Comparison of ENCODE assay signal across 1 cellular context in the genomic region with DNA sequence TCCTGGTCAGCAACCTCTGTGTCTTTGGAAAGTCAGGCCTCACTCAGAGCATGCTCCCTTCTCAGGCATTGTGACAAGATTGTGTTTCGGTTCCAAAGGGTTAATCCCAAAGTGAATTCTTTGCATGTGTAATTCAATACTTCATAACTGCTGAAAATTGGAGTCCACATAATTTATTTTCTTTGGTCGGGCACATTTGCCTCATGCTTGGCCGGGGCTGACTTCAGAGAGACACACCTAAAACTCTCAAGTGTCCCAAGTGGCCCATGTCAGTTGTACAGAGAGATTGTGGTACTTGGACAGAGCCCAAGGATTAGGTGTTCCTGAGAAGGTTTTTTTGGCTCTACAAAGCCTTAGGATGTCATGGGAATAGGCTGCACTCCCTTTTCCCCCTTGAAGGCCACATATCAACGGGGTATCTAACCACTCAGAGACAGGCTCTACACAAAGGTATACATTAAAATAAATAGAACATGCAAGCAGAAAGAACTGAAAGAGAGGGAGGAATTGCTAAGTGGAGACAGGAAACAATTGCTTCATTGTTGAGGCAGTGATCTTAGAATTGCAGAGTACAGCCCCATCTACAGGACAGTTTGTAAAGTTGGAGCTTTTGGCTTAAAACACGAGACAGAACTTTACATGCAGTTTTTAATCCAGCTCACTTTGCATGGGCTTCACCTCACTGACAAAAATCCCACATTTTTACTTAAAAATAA.
TF ChIP-seq lines count a peak whose summit lies in the region.

No MANE protein-coding gene starts in this region.

TF ChIP-seq in HepG2, 621 proteins besides CTCF, POLR2A, EP300 and RAD21 (continued from another document and continues in another):
- TF ChIP-seq EHMT2 (IDR thresholded peaks at IDR 0.05; ENCODE audit: borderline replicate concordance, low read depth, low read length) (no peak; the same call in none of the 2 replicates), ZSCAN9 (CRISPR knock-in tag; IDR thresholded peaks at IDR 0.05; ENCODE audit: borderline replicate concordance) (no peak), REXO4 (CRISPR knock-in tag; IDR thresholded peaks at IDR 0.05; ENCODE audit: borderline replicate concordance) (no peak), ZNF510 (CRISPR knock-in tag; IDR thresholded peaks at IDR 0.05; ENCODE audit: low read depth) (no peak), POLR2AphosphoS5 (IDR thresholded peaks at IDR 0.05; ENCODE audit: low read depth, low read length) (no peak), AGO2 (optimal IDR thresholded peaks at IDR 0.05; ENCODE audit: low read depth, low read length) (no peak), ZNF790 (CRISPR knock-in tag; IDR thresholded peaks at IDR 0.05; ENCODE audit: borderline replicate concordance) (no peak), DNMT3B (CRISPR knock-in tag; conservative IDR thresholded peaks at IDR 0.05) (0 out of 2 replicates have a peak, but pooled peaks have one; percentile 52), EED (CRISPR knock-in tag; IDR thresholded peaks at IDR 0.05) (no peak), YEATS4 (CRISPR knock-in tag; IDR thresholded peaks at IDR 0.05; ENCODE audit: borderline replicate concordance) (0 out of 2 replicates have a peak, but pooled peaks have one; percentile 16), SKI (IDR thresholded peaks at IDR 0.05; ENCODE audit: partially characterized antibody) (no peak), ZNF326 (CRISPR knock-in tag; IDR thresholded peaks at IDR 0.05; ENCODE audit: borderline replicate concordance) (no peak), ATAD3A (CRISPR knock-in tag; IDR thresholded peaks at IDR 0.05) (no peak), ZKSCAN8 (CRISPR knock-in tag; IDR thresholded peaks at IDR 0.05; ENCODE audit: borderline replicate concordance) (peak; percentile 23; the same call in 1 of the 2 replicates), SAFB2 (CRISPR knock-in tag; IDR thresholded peaks at IDR 0.05; ENCODE audit: borderline replicate concordance, low read depth) (no peak), ZNF563 (CRISPR knock-in tag; IDR thresholded peaks at IDR 0.05) (no peak), NFE2L1 (CRISPR knock-in tag; IDR thresholded peaks at IDR 0.05; ENCODE audit: borderline replicate concordance) (no peak), ZSCAN21 (CRISPR knock-in tag; IDR thresholded peaks at IDR 0.05; ENCODE audit: borderline replicate concordance) (no peak), RBFOX2 (IDR thresholded peaks at IDR 0.05; ENCODE audit: low read depth, low read length) (no peak), PRPF4 (IDR thresholded peaks at IDR 0.05; ENCODE audit: low read depth, low read length, poor library complexity, severe bottlenecking) (no peak), SP1 (IDR thresholded peaks at IDR 0.05) (no peak), SP1 (CRISPR knock-in tag; IDR thresholded peaks at IDR 0.05) (no peak), BORCS8-MEF2B (CRISPR knock-in tag; IDR thresholded peaks at IDR 0.05) (no peak), GFI1 (CRISPR knock-in tag; IDR thresholded peaks at IDR 0.05; ENCODE audit: borderline replicate concordance) (no peak), MED1 (CRISPR knock-in tag; IDR thresholded peaks at IDR 0.05) (peak; percentile 44; the same call in 1 of the 2 replicates), NR1H2 (CRISPR knock-in tag; IDR thresholded peaks at IDR 0.05; ENCODE audit: borderline replicate concordance, low read depth) (no peak), ZNF12 (CRISPR knock-in tag; IDR thresholded peaks at IDR 0.05) (no peak), ZNF263 (CRISPR knock-in tag; IDR thresholded peaks at IDR 0.05) (no peak), ZNF670 (CRISPR knock-in tag; IDR thresholded peaks at IDR 0.05; ENCODE audit: borderline replicate concordance) (no peak), HOXA3 (CRISPR knock-in tag; IDR thresholded peaks at IDR 0.05) (no peak), ZNF501 (CRISPR knock-in tag; IDR thresholded peaks at IDR 0.05) (0 out of 2 replicates have a peak, but pooled peaks have one; percentile 39), KDM2A (CRISPR knock-in tag; IDR thresholded peaks at IDR 0.05; ENCODE audit: borderline replicate concordance, low read depth) (no peak)
- TF ChIP-seq, protein P1, sequence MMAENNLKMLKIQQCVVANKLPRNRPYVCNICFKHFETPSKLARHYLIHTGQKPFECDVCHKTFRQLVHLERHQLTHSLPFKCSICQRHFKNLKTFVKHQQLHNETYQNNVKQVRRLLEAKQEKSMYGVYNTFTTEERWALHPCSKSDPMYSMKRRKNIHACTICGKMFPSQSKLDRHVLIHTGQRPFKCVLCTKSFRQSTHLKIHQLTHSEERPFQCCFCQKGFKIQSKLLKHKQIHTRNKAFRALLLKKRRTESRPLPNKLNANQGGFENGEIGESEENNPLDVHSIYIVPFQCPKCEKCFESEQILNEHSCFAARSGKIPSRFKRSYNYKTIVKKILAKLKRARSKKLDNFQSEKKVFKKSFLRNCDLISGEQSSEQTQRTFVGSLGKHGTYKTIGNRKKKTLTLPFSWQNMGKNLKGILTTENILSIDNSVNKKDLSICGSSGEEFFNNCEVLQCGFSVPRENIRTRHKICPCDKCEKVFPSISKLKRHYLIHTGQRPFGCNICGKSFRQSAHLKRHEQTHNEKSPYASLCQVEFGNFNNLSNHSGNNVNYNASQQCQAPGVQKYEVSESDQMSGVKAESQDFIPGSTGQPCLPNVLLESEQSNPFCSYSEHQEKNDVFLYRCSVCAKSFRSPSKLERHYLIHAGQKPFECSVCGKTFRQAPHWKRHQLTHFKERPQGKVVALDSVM (CRISPR knock-in tag; IDR thresholded peaks at IDR 0.05) = no peak
- TF ChIP-seq, protein P2, sequence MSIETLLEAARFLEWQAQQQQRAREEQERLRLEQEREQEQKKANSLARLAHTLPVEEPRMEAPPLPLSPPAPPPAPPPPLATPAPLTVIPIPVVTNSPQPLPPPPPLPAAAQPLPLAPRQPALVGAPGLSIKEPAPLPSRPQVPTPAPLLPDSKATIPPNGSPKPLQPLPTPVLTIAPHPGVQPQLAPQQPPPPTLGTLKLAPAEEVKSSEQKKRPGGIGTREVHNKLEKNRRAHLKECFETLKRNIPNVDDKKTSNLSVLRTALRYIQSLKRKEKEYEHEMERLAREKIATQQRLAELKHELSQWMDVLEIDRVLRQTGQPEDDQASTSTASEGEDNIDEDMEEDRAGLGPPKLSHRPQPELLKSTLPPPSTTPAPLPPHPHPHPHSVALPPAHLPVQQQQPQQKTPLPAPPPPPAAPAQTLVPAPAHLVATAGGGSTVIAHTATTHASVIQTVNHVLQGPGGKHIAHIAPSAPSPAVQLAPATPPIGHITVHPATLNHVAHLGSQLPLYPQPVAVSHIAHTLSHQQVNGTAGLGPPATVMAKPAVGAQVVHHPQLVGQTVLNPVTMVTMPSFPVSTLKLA (IDR thresholded peaks at IDR 0.05) = no peak
- TF ChIP-seq, protein P3, sequence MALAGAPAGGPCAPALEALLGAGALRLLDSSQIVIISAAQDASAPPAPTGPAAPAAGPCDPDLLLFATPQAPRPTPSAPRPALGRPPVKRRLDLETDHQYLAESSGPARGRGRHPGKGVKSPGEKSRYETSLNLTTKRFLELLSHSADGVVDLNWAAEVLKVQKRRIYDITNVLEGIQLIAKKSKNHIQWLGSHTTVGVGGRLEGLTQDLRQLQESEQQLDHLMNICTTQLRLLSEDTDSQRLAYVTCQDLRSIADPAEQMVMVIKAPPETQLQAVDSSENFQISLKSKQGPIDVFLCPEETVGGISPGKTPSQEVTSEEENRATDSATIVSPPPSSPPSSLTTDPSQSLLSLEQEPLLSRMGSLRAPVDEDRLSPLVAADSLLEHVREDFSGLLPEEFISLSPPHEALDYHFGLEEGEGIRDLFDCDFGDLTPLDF (CRISPR knock-in tag; IDR thresholded peaks at IDR 0.05) = 0 out of 2 replicates have a peak, but pooled peaks have one; percentile 31
- TF ChIP-seq, protein P4, sequence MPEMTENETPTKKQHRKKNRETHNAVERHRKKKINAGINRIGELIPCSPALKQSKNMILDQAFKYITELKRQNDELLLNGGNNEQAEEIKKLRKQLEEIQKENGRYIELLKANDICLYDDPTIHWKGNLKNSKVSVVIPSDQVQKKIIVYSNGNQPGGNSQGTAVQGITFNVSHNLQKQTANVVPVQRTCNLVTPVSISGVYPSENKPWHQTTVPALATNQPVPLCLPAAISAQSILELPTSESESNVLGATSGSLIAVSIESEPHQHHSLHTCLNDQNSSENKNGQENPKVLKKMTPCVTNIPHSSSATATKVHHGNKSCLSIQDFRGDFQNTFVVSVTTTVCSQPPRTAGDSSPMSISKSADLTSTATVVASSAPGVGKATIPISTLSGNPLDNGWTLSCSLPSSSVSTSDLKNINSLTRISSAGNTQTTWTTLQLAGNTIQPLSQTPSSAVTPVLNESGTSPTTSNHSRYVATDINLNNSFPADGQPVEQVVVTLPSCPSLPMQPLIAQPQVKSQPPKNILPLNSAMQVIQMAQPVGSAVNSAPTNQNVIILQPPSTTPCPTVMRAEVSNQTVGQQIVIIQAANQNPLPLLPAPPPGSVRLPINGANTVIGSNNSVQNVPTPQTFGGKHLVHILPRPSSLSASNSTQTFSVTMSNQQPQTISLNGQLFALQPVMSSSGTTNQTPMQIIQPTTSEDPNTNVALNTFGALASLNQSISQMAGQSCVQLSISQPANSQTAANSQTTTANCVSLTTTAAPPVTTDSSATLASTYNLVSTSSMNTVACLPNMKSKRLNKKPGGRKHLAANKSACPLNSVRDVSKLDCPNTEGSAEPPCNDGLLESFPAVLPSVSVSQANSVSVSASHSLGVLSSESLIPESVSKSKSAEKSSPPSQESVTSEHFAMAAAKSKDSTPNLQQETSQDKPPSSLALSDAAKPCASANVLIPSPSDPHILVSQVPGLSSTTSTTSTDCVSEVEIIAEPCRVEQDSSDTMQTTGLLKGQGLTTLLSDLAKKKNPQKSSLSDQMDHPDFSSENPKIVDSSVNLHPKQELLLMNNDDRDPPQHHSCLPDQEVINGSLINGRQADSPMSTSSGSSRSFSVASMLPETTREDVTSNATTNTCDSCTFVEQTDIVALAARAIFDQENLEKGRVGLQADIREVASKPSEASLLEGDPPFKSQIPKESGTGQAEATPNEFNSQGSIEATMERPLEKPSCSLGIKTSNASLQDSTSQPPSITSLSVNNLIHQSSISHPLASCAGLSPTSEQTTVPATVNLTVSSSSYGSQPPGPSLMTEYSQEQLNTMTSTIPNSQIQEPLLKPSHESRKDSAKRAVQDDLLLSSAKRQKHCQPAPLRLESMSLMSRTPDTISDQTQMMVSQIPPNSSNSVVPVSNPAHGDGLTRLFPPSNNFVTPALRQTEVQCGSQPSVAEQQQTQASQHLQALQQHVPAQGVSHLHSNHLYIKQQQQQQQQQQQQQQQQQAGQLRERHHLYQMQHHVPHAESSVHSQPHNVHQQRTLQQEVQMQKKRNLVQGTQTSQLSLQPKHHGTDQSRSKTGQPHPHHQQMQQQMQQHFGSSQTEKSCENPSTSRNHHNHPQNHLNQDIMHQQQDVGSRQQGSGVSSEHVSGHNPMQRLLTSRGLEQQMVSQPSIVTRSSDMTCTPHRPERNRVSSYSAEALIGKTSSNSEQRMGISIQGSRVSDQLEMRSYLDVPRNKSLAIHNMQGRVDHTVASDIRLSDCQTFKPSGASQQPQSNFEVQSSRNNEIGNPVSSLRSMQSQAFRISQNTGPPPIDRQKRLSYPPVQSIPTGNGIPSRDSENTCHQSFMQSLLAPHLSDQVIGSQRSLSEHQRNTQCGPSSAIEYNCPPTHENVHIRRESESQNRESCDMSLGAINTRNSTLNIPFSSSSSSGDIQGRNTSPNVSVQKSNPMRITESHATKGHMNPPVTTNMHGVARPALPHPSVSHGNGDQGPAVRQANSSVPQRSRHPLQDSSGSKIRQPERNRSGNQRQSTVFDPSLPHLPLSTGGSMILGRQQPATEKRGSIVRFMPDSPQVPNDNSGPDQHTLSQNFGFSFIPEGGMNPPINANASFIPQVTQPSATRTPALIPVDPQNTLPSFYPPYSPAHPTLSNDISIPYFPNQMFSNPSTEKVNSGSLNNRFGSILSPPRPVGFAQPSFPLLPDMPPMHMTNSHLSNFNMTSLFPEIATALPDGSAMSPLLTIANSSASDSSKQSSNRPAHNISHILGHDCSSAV (CRISPR knock-in tag; IDR thresholded peaks at IDR 0.05; ENCODE audit: borderline replicate concordance) = no peak
- TF ChIP-seq, protein P5, sequence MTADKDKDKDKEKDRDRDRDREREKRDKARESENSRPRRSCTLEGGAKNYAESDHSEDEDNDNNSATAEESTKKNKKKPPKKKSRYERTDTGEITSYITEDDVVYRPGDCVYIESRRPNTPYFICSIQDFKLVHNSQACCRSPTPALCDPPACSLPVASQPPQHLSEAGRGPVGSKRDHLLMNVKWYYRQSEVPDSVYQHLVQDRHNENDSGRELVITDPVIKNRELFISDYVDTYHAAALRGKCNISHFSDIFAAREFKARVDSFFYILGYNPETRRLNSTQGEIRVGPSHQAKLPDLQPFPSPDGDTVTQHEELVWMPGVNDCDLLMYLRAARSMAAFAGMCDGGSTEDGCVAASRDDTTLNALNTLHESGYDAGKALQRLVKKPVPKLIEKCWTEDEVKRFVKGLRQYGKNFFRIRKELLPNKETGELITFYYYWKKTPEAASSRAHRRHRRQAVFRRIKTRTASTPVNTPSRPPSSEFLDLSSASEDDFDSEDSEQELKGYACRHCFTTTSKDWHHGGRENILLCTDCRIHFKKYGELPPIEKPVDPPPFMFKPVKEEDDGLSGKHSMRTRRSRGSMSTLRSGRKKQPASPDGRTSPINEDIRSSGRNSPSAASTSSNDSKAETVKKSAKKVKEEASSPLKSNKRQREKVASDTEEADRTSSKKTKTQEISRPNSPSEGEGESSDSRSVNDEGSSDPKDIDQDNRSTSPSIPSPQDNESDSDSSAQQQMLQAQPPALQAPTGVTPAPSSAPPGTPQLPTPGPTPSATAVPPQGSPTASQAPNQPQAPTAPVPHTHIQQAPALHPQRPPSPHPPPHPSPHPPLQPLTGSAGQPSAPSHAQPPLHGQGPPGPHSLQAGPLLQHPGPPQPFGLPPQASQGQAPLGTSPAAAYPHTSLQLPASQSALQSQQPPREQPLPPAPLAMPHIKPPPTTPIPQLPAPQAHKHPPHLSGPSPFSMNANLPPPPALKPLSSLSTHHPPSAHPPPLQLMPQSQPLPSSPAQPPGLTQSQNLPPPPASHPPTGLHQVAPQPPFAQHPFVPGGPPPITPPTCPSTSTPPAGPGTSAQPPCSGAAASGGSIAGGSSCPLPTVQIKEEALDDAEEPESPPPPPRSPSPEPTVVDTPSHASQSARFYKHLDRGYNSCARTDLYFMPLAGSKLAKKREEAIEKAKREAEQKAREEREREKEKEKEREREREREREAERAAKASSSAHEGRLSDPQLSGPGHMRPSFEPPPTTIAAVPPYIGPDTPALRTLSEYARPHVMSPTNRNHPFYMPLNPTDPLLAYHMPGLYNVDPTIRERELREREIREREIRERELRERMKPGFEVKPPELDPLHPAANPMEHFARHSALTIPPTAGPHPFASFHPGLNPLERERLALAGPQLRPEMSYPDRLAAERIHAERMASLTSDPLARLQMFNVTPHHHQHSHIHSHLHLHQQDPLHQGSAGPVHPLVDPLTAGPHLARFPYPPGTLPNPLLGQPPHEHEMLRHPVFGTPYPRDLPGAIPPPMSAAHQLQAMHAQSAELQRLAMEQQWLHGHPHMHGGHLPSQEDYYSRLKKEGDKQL (CRISPR knock-in tag; IDR thresholded peaks at IDR 0.05; ENCODE audit: low read depth) = no peak
- TF ChIP-seq, protein P6, sequence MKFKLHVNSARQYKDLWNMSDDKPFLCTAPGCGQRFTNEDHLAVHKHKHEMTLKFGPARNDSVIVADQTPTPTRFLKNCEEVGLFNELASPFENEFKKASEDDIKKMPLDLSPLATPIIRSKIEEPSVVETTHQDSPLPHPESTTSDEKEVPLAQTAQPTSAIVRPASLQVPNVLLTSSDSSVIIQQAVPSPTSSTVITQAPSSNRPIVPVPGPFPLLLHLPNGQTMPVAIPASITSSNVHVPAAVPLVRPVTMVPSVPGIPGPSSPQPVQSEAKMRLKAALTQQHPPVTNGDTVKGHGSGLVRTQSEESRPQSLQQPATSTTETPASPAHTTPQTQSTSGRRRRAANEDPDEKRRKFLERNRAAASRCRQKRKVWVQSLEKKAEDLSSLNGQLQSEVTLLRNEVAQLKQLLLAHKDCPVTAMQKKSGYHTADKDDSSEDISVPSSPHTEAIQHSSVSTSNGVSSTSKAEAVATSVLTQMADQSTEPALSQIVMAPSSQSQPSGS (CRISPR knock-in tag; IDR thresholded peaks at IDR 0.05) = no peak
